12 cellular contexts compared by ENCODE assay signal in the genomic region with DNA sequence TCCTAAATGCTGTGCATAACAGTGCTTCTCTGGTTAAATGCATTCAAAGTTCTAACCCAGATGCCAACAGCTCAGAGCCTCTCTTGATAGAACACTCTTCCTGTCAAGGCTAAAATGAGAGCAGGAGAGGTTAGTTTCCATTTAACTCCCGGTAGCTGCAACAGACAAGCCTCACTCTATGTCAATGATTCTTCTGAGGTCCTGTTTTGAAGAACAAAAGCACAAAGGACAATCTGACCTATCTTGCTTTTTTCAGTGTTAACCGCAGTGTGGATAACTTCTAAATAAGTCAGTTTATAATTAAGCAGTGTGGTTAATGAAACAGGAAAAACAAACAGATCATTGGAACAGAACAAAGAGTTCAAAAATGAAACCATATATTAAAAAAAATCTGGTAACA.
A peak's percentile ranks its signal among the peaks of the same experiment; 100 is the strongest.
DNase-seq lines count a peak whose midpoint lies in the region; ATAC-seq and TF ChIP-seq lines count a peak whose summit lies in the region.
"Had no signal": no experiment of that assay in that cellular context is flagged by ENCODE, and none has a peak within 500 bp of the region (broad histone marks: within the 10 kb centered on the region; RNA-seq: fewer than 3 reads in every experiment).

No MANE protein-coding gene starts in this region.

- no peaks in the 10 kb centered on the region for H3K9me3 Mint-ChIP-seq in activated T-helper 17 cell treated with anti-CD3 and anti-CD28 coated beads, Interleukin-2, amount 50 U/mL, for 72 hours
- no peaks in the 10 kb centered on the region for H3K9me3 Mint-ChIP-seq in natural killer cell treated with Interleukin-12 subunit alpha and Interleukin-12 subunit beta and Interleukin-15 and Interleukin-18, amount 100 ng/mL, for 72 hours
- H3K9me3 Mint-ChIP-seq: activated B cell treated with CpG ODN at 0.5 μM for 24 hours had no signal

- TF ChIP-seq CTCF in SK-N-SH (IDR thresholded peaks at IDR 0.05) (no peak), esophagus squamous epithelium (IDR thresholded peaks at IDR 0.05) (no peak)

- H3K36me3 ChIP-seq in SK-N-SH (replicated peaks in 1 of 2; ENCODE audit: control insufficient read depth in 1 of 2, insufficient read depth in 2 of 2, low read length in 1 of 2) (no peaks in the 10 kb centered on the region), esophagus squamous epithelium (no peaks in the 10 kb centered on the region)

- no peak for TF ChIP-seq POLR2A in esophagus squamous epithelium (IDR thresholded peaks at IDR 0.05)

- no peaks in the 10 kb centered on the region for H3K36me3 Mint-ChIP-seq in activated T-helper 17 cell treated with anti-CD3 and anti-CD28 coated beads, Interleukin-2, amount 50 U/mL, for 72 hours (ENCODE audit: low read depth)
- H3K36me3 Mint-ChIP-seq in natural killer cell treated with Interleukin-12 subunit alpha and Interleukin-12 subunit beta and Interleukin-15 and Interleukin-18, amount 100 ng/mL, for 72 hours, result no peaks in the 10 kb centered on the region

- H3K27ac Mint-ChIP-seq in activated T-helper 17 cell treated with anti-CD3 and anti-CD28 coated beads, Interleukin-2, amount 50 U/mL, for 72 hours, result peak overlapping the region; percentile 22
- peak overlapping the region in 1 of 2 donors; percentile 25 for H3K27ac Mint-ChIP-seq in natural killer cell treated with Interleukin-12 subunit alpha and Interleukin-12 subunit beta and Interleukin-15 and Interleukin-18, amount 100 ng/mL, for 72 hours
- H3K27ac Mint-ChIP-seq: activated B cell treated with CpG ODN at 0.5 μM for 24 hours had no signal

- no peaks in the 10 kb centered on the region for H4K20me1 ChIP-seq in SK-N-SH (ENCODE audit: insufficient read depth)

- peaks cover 21% of the 10 kb centered on the region for H3K4me1 Mint-ChIP-seq in activated T-helper 17 cell treated with anti-CD3 and anti-CD28 coated beads, Interleukin-2, amount 50 U/mL, for 72 hours
- H3K4me1 Mint-ChIP-seq in natural killer cell treated with Interleukin-12 subunit alpha and Interleukin-12 subunit beta and Interleukin-15 and Interleukin-18, amount 100 ng/mL, for 72 hours (ENCODE audit: low read depth in 2 of 2), result peaks cover 15 to 41% of the 10 kb centered on the region in 2 donors

- CTCF ChIA-PET in SK-N-SH (lab: Yijun Ruan, JAX), result no interaction called here

- H3F3A ChIP-seq in SK-N-SH (replicated peaks; ENCODE audit: insufficient read depth), result peaks cover 4% of the 10 kb centered on the region

- TF ChIP-seq EP300 in SK-N-SH (IDR thresholded peaks at IDR 0.05; ENCODE audit: borderline replicate concordance in 1 of 2, low read depth in 1 of 2, low read length in 1 of 2), result no peak

- no peaks in the 10 kb centered on the region for H3K9me2 ChIP-seq in SK-N-SH

- H3K4me1 ChIP-seq in SK-N-SH (ENCODE audit: control insufficient read depth in 1 of 2, insufficient read depth in 2 of 2, low read depth in 1 of 2, low read length in 1 of 2) (peaks cover 0 to 2% of the 10 kb centered on the region in 2 experiments; a peak in 2 of 4 replicates), esophagus squamous epithelium (peaks cover 0 to 13% (median 0%) of the 10 kb centered on the region in 3 donors)

- DNase-seq in SK-N-SH (no peak), NCI-H2081 (lab: John Stamatoyannopoulos, UW) (no peak), NCI-H1930 (lab: John Stamatoyannopoulos, UW) (no peak), esophagus squamous epithelium (lab: John Stamatoyannopoulos, UW) (no peak)
- DNase-seq in natural killer cell treated with Interleukin-12 subunit alpha and Interleukin-12 subunit beta and Interleukin-15 and Interleukin-18, amount 100 ng/mL, for 72 hours (ENCODE audit: low spot score), result no peak
- DNase-seq: activated B cell treated with CpG ODN at 0.5 μM for 24 hours, kidney, NCI-H1048, posterior cingulate gyrus had no signal

- intact Hi-C loops in esophagus squamous epithelium (cut with DNase I), result no loop called here

- peak overlapping the region; percentile 47 for H3K4me3 Mint-ChIP-seq in activated T-helper 17 cell treated with anti-CD3 and anti-CD28 coated beads, Interleukin-2, amount 50 U/mL, for 72 hours
- peak overlapping the region; percentile 37 for H3K4me3 Mint-ChIP-seq in natural killer cell treated with Interleukin-12 subunit alpha and Interleukin-12 subunit beta and Interleukin-15 and Interleukin-18, amount 100 ng/mL, for 72 hours
- H3K4me3 Mint-ChIP-seq: activated B cell treated with CpG ODN at 0.5 μM for 24 hours had no signal

- peak overlapping the region; percentile 65; the same call in 1 of the 2 replicates for H2AFZ ChIP-seq in SK-N-SH (ENCODE audit: low read depth)

- H3K4me2 ChIP-seq in SK-N-SH, result peak overlapping the region; percentile 40; the same call in 1 of the 2 replicates

- no peaks in the 10 kb centered on the region for H3K79me2 ChIP-seq in SK-N-SH (ENCODE audit: insufficient read depth)

- POLR2A ChIA-PET in SK-N-SH (lab: Yijun Ruan, JAX), result no interaction called here

- H3K9ac ChIP-seq in SK-N-SH, result no peak overlapping the region

- 70% methylated on average over 2 of the region's 2 CpGs for WGBS in SK-N-SH (ENCODE audit: low lambda C conversion rate)
- WGBS in esophagus squamous epithelium, 2 donors, result 41 to 43% methylated on average over 2 of the region's 2 CpGs

- ATAC-seq in SK-N-SH treated with all-trans-retinoic acid at 6 μM for 48 hours (no peak), GM21825 (IDR thresholded peaks at IDR 0.05; ENCODE audit: unreplicated experiment) (peak; percentile 33)
- ATAC-seq in activated T-helper 17 cell treated with anti-CD3 and anti-CD28 coated beads, Interleukin-2, amount 50 U/mL, for 72 hours (replicated peaks), result no peak
- ATAC-seq in natural killer cell treated with Interleukin-12 subunit alpha and Interleukin-12 subunit beta and Interleukin-15 and Interleukin-18, amount 100 ng/mL, for 72 hours, result no peak

- H3K4me3 ChIP-seq in SK-N-SH (ENCODE audit: low read depth in 2 of 2, low read length in 1 of 2), result no peak overlapping the region
- no peak overlapping the region for H3K4me3 ChIP-seq in esophagus squamous epithelium

- no peak overlapping the region for H3K27ac ChIP-seq in SK-N-SH (ENCODE audit: low read depth in 2 of 2, low read length in 1 of 2)
- H3K27ac ChIP-seq in esophagus squamous epithelium, result no peak overlapping the region

- no peak for TF ChIP-seq RAD21 in SK-N-SH (IDR thresholded peaks at IDR 0.05; ENCODE audit: low read length)

- peaks cover 3% of the 10 kb centered on the region for H3K27me3 Mint-ChIP-seq in activated T-helper 17 cell treated with anti-CD3 and anti-CD28 coated beads, Interleukin-2, amount 50 U/mL, for 72 hours
- peaks cover 0 to 5% of the 10 kb centered on the region in 2 donors for H3K27me3 Mint-ChIP-seq in natural killer cell treated with Interleukin-12 subunit alpha and Interleukin-12 subunit beta and Interleukin-15 and Interleukin-18, amount 100 ng/mL, for 72 hours

- no peaks in the 10 kb centered on the region for H3K9me3 ChIP-seq in SK-N-SH
- H3K9me3 ChIP-seq in esophagus squamous epithelium, result no peaks in the 10 kb centered on the region

- H3K27me3 ChIP-seq in SK-N-SH (ENCODE audit: insufficient read depth), result no peaks in the 10 kb centered on the region
- H3K27me3 ChIP-seq in esophagus squamous epithelium, result no peaks in the 10 kb centered on the region

TF ChIP-seq in SK-N-SH, 30 proteins besides CTCF, POLR2A, EP300 and RAD21 (continues in another document):
- TF ChIP-seq RFX5 (IDR thresholded peaks at IDR 0.05; ENCODE audit: low read length), result no peak
- no peak for TF ChIP-seq NFIC (IDR thresholded peaks at IDR 0.05; ENCODE audit: borderline replicate concordance)
- TF ChIP-seq, protein P1, sequence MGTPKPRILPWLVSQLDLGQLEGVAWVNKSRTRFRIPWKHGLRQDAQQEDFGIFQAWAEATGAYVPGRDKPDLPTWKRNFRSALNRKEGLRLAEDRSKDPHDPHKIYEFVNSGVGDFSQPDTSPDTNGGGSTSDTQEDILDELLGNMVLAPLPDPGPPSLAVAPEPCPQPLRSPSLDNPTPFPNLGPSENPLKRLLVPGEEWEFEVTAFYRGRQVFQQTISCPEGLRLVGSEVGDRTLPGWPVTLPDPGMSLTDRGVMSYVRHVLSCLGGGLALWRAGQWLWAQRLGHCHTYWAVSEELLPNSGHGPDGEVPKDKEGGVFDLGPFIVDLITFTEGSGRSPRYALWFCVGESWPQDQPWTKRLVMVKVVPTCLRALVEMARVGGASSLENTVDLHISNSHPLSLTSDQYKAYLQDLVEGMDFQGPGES (IDR thresholded peaks at IDR 0.05; ENCODE audit: low read depth, low read length), result no peak
- no peak for TF ChIP-seq YY1 (IDR thresholded peaks at IDR 0.05; ENCODE audit: low read depth)
- TF ChIP-seq EZH2phosphoT487 (IDR thresholded peaks at IDR 0.05; ENCODE audit: borderline replicate concordance, low read depth), result no peak
- TF ChIP-seq RXRA (IDR thresholded peaks at IDR 0.05; ENCODE audit: borderline replicate concordance, low read depth), result no peak

TF ChIP-seq in SK-N-SH treated with all-trans-retinoic acid at 6 μM for 48 hours, 23 proteins besides CTCF, POLR2A, EP300 and RAD21 (continues in another document):
- TF ChIP-seq BACH2 (CRISPR knock-in tag; IDR thresholded peaks at IDR 0.05; ENCODE audit: borderline replicate concordance), result no peak
- TF ChIP-seq ZNF8 (CRISPR knock-in tag; IDR thresholded peaks at IDR 0.05), result no peak
- TF ChIP-seq ZNF565 (CRISPR knock-in tag; conservative IDR thresholded peaks at IDR 0.05; ENCODE audit: low read depth), result no peak
- TF ChIP-seq, protein P2, sequence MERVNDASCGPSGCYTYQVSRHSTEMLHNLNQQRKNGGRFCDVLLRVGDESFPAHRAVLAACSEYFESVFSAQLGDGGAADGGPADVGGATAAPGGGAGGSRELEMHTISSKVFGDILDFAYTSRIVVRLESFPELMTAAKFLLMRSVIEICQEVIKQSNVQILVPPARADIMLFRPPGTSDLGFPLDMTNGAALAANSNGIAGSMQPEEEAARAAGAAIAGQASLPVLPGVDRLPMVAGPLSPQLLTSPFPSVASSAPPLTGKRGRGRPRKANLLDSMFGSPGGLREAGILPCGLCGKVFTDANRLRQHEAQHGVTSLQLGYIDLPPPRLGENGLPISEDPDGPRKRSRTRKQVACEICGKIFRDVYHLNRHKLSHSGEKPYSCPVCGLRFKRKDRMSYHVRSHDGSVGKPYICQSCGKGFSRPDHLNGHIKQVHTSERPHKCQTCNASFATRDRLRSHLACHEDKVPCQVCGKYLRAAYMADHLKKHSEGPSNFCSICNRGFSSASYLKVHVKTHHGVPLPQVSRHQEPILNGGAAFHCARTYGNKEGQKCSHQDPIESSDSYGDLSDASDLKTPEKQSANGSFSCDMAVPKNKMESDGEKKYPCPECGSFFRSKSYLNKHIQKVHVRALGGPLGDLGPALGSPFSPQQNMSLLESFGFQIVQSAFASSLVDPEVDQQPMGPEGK (CRISPR knock-in tag; IDR thresholded peaks at IDR 0.05; ENCODE audit: borderline replicate concordance), result no peak
